Comparison of ENCODE assay signal across 28 cellular contexts in genomic region chr1:11391891-11392290, GRCh38.
"Had no signal": no experiment of that assay in that cellular context is flagged by ENCODE, and none has a peak within 500 bp of the region (broad histone marks: within the 10 kb centered on the region; RNA-seq: fewer than 3 reads in every experiment).

No MANE protein-coding gene starts in this region.

- DNase-seq: colonic mucosa; effector memory CD4-positive, alpha-beta T cell; mesenchymal stem cell; mucosa of descending colon; naive B cell; occipital lobe; ovary; psoas muscle; right cardiac atrium; stimulated activated CD4-positive, alpha-beta T cell treated with anti-CD3 and anti-CD28 coated beads, Interleukin-12 subunit alpha, Interleukin-12 subunit beta, amount 100 ng/mL, for 4 hours; stimulated activated CD4-positive, alpha-beta T cell treated with anti-CD3 and anti-CD28 coated beads, Interleukin-1b, Interleukin-23, amount 100 ng/mL, for 48 hours; stimulated activated CD4-positive, alpha-beta T cell treated with anti-CD3 and anti-CD28 coated beads, Interleukin-4, amount 100 ng/mL, for 4 hours; stimulated activated naive B cell treated with anti-CD40 and anti-IgM and Interleukin-4, amounts not matched to agents 10 μg/mL and 1 μg/mL and 100 μg/mL, for 72 hours; upper lobe of left lung had no signal

- H3K4me1 Mint-ChIP-seq: central memory CD8-positive, alpha-beta T cell; mesothelial cell of epicardium had no signal

- H3K9me3 Mint-ChIP-seq: central memory CD8-positive, alpha-beta T cell; dendritic cell treated with granulocyte-macrophage colony-stimulating factor and Interleukin-4, amounts not matched to agents 40 ng/mL and 50 ng/mL, for 4 days; mesothelial cell of epicardium; nephron; stimulated activated naive B cell treated with anti-CD40 and anti-IgM and Interleukin-4, amounts not matched to agents 10 μg/mL and 1 μg/mL and 100 μg/mL, for 72 hours; stimulated activated naive CD8-positive, alpha-beta T cell treated with anti-CD3 and anti-CD28 coated beads, Interleukin-15, Interleukin-2, amounts not matched to agents 100 ng/mL and 50 ng/mL, for 24 hours had no signal

- H3K4me3 ChIP-seq: cardiac muscle cell, colonic mucosa, lung, mucosa of descending colon, ovary, psoas muscle, skin epidermis, thoracic aorta, tibial nerve, upper lobe of left lung had no signal

- H3K27ac Mint-ChIP-seq: dendritic cell treated with granulocyte-macrophage colony-stimulating factor and Interleukin-4, amounts not matched to agents 40 ng/mL and 50 ng/mL, for 4 days; mesothelial cell of epicardium; nephron; stimulated activated naive B cell treated with anti-CD40 and anti-IgM and Interleukin-4, amounts not matched to agents 10 μg/mL and 1 μg/mL and 100 μg/mL, for 72 hours; stimulated activated naive CD8-positive, alpha-beta T cell treated with anti-CD3 and anti-CD28 coated beads, Interleukin-15, Interleukin-2, amounts not matched to agents 100 ng/mL and 50 ng/mL, for 24 hours had no signal

- H3K36me3 ChIP-seq: cardiac muscle cell, colonic mucosa, ovary, thoracic aorta, tibial nerve, upper lobe of left lung had no signal

- H3K27me3 ChIP-seq: colonic mucosa, ovary, upper lobe of left lung had no signal

- H3K4me1 ChIP-seq: colonic mucosa, psoas muscle, tibial nerve, upper lobe of left lung had no signal

- H3K36me3 Mint-ChIP-seq: mesothelial cell of epicardium; naive B cell; stimulated activated naive B cell treated with anti-CD40 and anti-IgM and Interleukin-4, amounts not matched to agents 10 μg/mL and 1 μg/mL and 100 μg/mL, for 72 hours had no signal

- H3K9me3 ChIP-seq: colonic mucosa, mucosa of descending colon, ovary, psoas muscle, thoracic aorta, upper lobe of left lung had no signal

- H3K27ac ChIP-seq: cardiac muscle cell, colonic mucosa, ovary, psoas muscle, skin epidermis, thoracic aorta, tibial nerve, upper lobe of left lung had no signal

- H3K4me3 Mint-ChIP-seq: central memory CD8-positive, alpha-beta T cell; dendritic cell treated with granulocyte-macrophage colony-stimulating factor and Interleukin-4, amounts not matched to agents 40 ng/mL and 50 ng/mL, for 4 days; mesothelial cell of epicardium; nephron; stimulated activated naive B cell treated with anti-CD40 and anti-IgM and Interleukin-4, amounts not matched to agents 10 μg/mL and 1 μg/mL and 100 μg/mL, for 72 hours; stimulated activated naive CD8-positive, alpha-beta T cell treated with anti-CD3 and anti-CD28 coated beads, Interleukin-15, Interleukin-2, amounts not matched to agents 100 ng/mL and 50 ng/mL, for 24 hours had no signal

- FAIRE-seq: endothelial cell of umbilical vein, frontal cortex, keratinocyte, urothelium cell line had no signal
